Comparison of ENCODE assay signal across 5 cellular contexts in the genomic region with DNA sequence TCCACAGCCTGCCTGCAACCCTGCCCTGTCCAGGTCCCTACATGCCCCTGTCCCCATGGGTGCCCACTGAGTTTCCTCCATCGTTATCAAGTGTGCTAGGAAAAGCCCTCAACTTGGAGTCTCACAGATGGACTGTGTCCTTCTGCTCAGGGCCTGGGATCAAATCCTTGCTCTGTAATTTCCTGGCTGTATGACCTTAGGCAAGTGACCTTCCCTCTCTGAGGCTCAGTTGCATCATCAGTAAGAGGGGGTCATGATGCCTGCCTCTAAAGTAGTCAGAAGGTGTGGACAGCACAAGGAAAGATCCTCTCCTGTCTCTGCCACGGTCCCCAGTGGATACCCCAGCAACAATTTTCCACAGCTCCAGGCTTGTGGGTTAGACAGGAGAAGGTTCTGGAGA. TPM values are rescaled to one million over a fixed set of nuclear protein-coding genes. Genes with fewer than 3 reads are reported as not detected.
"Had no signal": no experiment of that assay in that cellular context is flagged by ENCODE, and none has a peak within 500 bp of the region (broad histone marks: within the 10 kb centered on the region; RNA-seq: fewer than 3 reads in every experiment).

No MANE protein-coding gene starts in this region.

- H3K9me3 Mint-ChIP-seq: GM23338, H9 had no signal

- H3K4me2 ChIP-seq: GM23338 had no signal

- H2AFZ ChIP-seq: GM23338 had no signal

- H3K4me3 Mint-ChIP-seq: GM23338, H9 had no signal

- H3K27ac Mint-ChIP-seq: GM23338, H9 had no signal

- H3K4me3 ChIP-seq: GM23338 had no signal

- ATAC-seq: GM23338 had no signal

- DNase-seq: H9, HCEC 1CT, IMR-90 had no signal

RNA-seq across cellular contexts. Expression of a gene that starts 22.2 kb away (rescaled TPM):
- total RNA-seq: IMR-90 had no signal
- polyA plus RNA-seq: IMR-90 had no signal

RNA-seq across cellular contexts. Expression of a gene that starts 36.1 kb away (rescaled TPM):
- total RNA-seq: H9, IMR-90 had no signal
- polyA plus RNA-seq: IMR-90 had no signal

RNA-seq across cellular contexts. Expression of a gene that starts 56.9 kb away (rescaled TPM):
- total RNA-seq: HT-29, IMR-90 had no signal
- polyA plus RNA-seq: IMR-90 had no signal
